8 cellular contexts compared by ENCODE assay signal in the genomic region with DNA sequence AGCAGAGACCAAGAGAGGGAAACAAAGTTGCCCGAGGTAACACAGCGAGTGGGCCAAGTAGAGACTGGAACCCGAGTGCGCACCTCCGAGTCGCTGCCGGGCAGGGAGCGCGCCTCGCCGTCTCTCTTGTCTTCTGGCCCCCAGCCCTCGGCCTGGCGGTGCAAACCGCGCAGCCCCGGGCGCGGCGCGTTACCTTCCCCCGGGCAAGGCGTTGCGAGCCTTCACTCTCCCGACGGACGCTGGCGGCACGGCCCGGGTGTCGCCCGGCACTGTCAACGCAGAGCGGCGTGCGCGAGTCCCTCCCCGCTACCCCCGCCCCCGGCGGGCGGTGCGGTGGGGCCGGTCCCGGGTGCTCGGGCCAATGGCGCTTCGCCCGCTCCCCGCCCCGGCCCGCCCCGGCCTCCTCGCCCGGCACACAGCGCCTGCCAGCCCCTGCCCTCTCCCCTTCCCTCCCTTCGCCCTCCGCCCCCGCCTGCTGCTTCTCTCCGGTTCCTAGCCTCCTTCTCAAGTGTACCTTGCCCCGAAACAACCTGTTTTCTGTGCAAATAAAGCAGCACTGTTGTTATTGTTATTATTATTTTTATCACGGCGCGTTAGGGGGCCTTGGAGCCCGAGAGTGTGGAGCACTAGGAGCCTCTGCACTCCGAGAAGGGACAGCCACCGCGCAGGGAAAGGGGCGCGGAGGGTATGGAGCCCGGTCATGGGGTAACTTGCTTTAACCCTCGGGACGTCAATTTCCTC. TPM values are rescaled to one million over a fixed set of nuclear protein-coding genes. Genes with fewer than 3 reads are reported as not detected.
DNase-seq lines count a peak whose midpoint lies in the region; ATAC-seq and TF ChIP-seq lines count a peak whose summit lies in the region.

SYTL2 (minus strand) TSS at position 271 of the 741 bp plus-strand sequence. CDS start 53,416 bp downstream, outside the sequence.

- WGBS in hepatocyte (ENCODE audit: low lambda C conversion rate, missing lambda C conversion rate): under 1% methylated on average over 47 of the region's 72 CpGs

- H3K4me1 ChIP-seq in ES-I3 (ENCODE audit: insufficient read depth, low read length) (no peaks in the 10 kb centered on the region), Karpas-422 (ENCODE audit: low read length) (peaks cover 30% of the 10 kb centered on the region), hepatocyte (ENCODE audit: insufficient read depth) (no peaks in the 10 kb centered on the region), rectal smooth muscle tissue (ENCODE audit: control insufficient read depth, insufficient read depth, low read length) (peaks cover 2% of the 10 kb centered on the region), uterus (peaks cover 0 to 3% of the 10 kb centered on the region in 2 donors)

- peak within 1 kb of the TSS; percentile 96 for H3K27ac Mint-ChIP-seq in T-helper 17 cell

- H3K4me1 Mint-ChIP-seq in T-helper 17 cell: peaks cover 36% of the 10 kb centered on the region

- H3K36me3 ChIP-seq in ES-I3 (ENCODE audit: insufficient read depth, low read length): no peaks in the 10 kb centered on the region
- H3K36me3 ChIP-seq in Karpas-422 (ENCODE audit: insufficient read depth, low read length): no peaks in the 10 kb centered on the region
- no peaks in the 10 kb centered on the region for H3K36me3 ChIP-seq in hepatocyte (replicated peaks; ENCODE audit: insufficient read depth, low read depth)
- H3K36me3 ChIP-seq in rectal smooth muscle tissue (ENCODE audit: control insufficient read depth, insufficient read depth, low read length): no peaks in the 10 kb centered on the region
- no peaks in the 10 kb centered on the region for H3K36me3 ChIP-seq in uterus

- intact Hi-C loops in uterus (cut with DNase I; ENCODE audit: low total_unique reads): no loop called here

- H3K9ac ChIP-seq in ES-I3 (ENCODE audit: low read depth, low read length): peak within 1 kb of the TSS; percentile 64
- H3K9ac ChIP-seq in Karpas-422 (ENCODE audit: low read length): peak within 1 kb of the TSS; percentile 6
- H3K9ac ChIP-seq in rectal smooth muscle tissue (ENCODE audit: low read length): peak within 1 kb of the TSS; percentile 63

- H3K4me2 ChIP-seq in Karpas-422 (ENCODE audit: low read depth, low read length, poor library complexity, severe bottlenecking) (peak within 1 kb of the TSS; percentile 36), hepatocyte (peak within 1 kb of the TSS; percentile 89)

- H2AFZ ChIP-seq in Karpas-422 (ENCODE audit: low read length) (peak within 1 kb of the TSS; percentile 51; the same call in 1 of the 2 replicates), hepatocyte (peak within 1 kb of the TSS; percentile 94)

- TF ChIP-seq CTCF in hepatocyte (IDR thresholded peaks at IDR 0.05; ENCODE audit: poor library complexity): no peak
- TF ChIP-seq CTCF in uterus (IDR thresholded peaks at IDR 0.05): peak in 2 of 4 experiments; percentile 8 to 14

- peak; percentile 57 to 66 for TF ChIP-seq POLR2A in uterus (IDR thresholded peaks at IDR 0.05)

- DNase-seq in Karpas-422: peak; percentile 65
- peak; percentile 69 to 76 (median 74) for DNase-seq in T-helper 17 cell
- DNase-seq in hepatocyte (ENCODE audit: low spot score): peak; percentile 83
- DNase-seq in uterus: peak; percentile 39 to 65

- peak within 1 kb of the TSS; percentile 93 for H3K4me3 Mint-ChIP-seq in T-helper 17 cell

- H3K27me3 Mint-ChIP-seq in T-helper 17 cell: peaks cover 7% of the 10 kb centered on the region

- H4K20me1 ChIP-seq in Karpas-422 (ENCODE audit: insufficient read depth, low read depth, low read length) (no peaks in the 10 kb centered on the region), hepatocyte (ENCODE audit: insufficient read depth, poor library complexity, severe bottlenecking) (no peaks in the 10 kb centered on the region)

- peak within 1 kb of the TSS; percentile 46; the same call in 1 of the 2 replicates for H3K4me3 ChIP-seq in Karpas-422 (ENCODE audit: low read length)
- peak within 1 kb of the TSS; percentile 39 for H3K4me3 ChIP-seq in hepatocyte
- H3K4me3 ChIP-seq in rectal smooth muscle tissue (ENCODE audit: low read length): peak within 1 kb of the TSS; percentile 86
- peak within 1 kb of the TSS; percentile 58 to 72 for H3K4me3 ChIP-seq in uterus

- H3K27ac ChIP-seq in Karpas-422 (ENCODE audit: low read length) (no peak within 1 kb of the TSS), angular gyrus (ENCODE audit: low read depth, low read length) (peak within 1 kb of the TSS; percentile 62), hepatocyte (peak within 1 kb of the TSS; percentile 54), rectal smooth muscle tissue (ENCODE audit: low read depth, low read length) (no peak within 1 kb of the TSS), uterus (peak within 1 kb of the TSS; percentile 25 to 70)

- H3K9me3 ChIP-seq in ES-I3 (ENCODE audit: control insufficient read depth, insufficient read depth, low read length): no peaks in the 10 kb centered on the region
- H3K9me3 ChIP-seq in Karpas-422 (ENCODE audit: low read length): no peaks in the 10 kb centered on the region
- H3K9me3 ChIP-seq in T-helper 17 cell (ENCODE audit: control insufficient read depth, low read length, poor library complexity, severe bottlenecking): no peaks in the 10 kb centered on the region
- no peaks in the 10 kb centered on the region for H3K9me3 ChIP-seq in hepatocyte (ENCODE audit: low read depth)
- no peaks in the 10 kb centered on the region for H3K9me3 ChIP-seq in uterus

- H3K79me2 ChIP-seq in Karpas-422 (ENCODE audit: low read length) (no peaks in the 10 kb centered on the region), hepatocyte (peaks cover 23% of the 10 kb centered on the region)

- H3K9me2 ChIP-seq in Karpas-422 (replicated peaks; ENCODE audit: insufficient read depth, low read length) (no peaks in the 10 kb centered on the region), hepatocyte (replicated peaks; ENCODE audit: insufficient read depth) (no peaks in the 10 kb centered on the region)

- H3K27me3 ChIP-seq in Karpas-422 (ENCODE audit: low read length) (no peaks in the 10 kb centered on the region), hepatocyte (no peaks in the 10 kb centered on the region), rectal smooth muscle tissue (ENCODE audit: control insufficient read depth, insufficient read depth, low read length) (no peaks in the 10 kb centered on the region), uterus (no peaks in the 10 kb centered on the region)

- H3K36me3 Mint-ChIP-seq in T-helper 17 cell (ENCODE audit: low read depth): peaks cover 4% of the 10 kb centered on the region

- peak; percentile 82 for ATAC-seq in GM21737 (IDR thresholded peaks at IDR 0.05; ENCODE audit: unreplicated experiment)
- ATAC-seq in T-helper 17 cell: peak; percentile 94

RNA-seq across cellular contexts. Expression of gene SYTL2, which starts in this region (rescaled TPM):
- 0.69 and 0.75 TPM in 2 replicates for total RNA-seq in Karpas-422 (2014; rRNA removed; shearing (Covaris generic); ENCODE audit: low replicate concordance)
- total RNA-seq in T-helper 17 cell (10 to 100 TPM; 50.0 to 58.8 TPM), hepatocyte (66.6 and 73.6 TPM in 2 replicates), uterus (10 to 100 TPM; 33.0 to 77.4 (median 39.7) TPM)
- 8.2 and 8.9 TPM in 2 replicates for polyA plus RNA-seq in hepatocyte

Comparison
In these comparisons a context has a peak if more than half of its experiments do, and no peak if none do; other contexts are left out.
1. RNA of gene SYTL2 (total RNA-seq): 66.6 to 73.6 TPM in hepatocyte, 50.0 to 58.8 TPM in T-helper 17 cell and 33.0 to 77.4 TPM in uterus; 0.69 to 0.75 TPM in Karpas-422; every median in the first group is over 10 times any median in the second.
2. Peak in DNase-seq, H3K4me3 ChIP-seq, H3K9ac ChIP-seq and H3K4me2 ChIP-seq in Karpas-422; RNA of the gene not detected or under 1 TPM.
3. H3K9ac ChIP-seq: peak in every context shown above with its lines; median percentile 64 in ES-I3; 63 in rectal smooth muscle tissue; 6 in Karpas-422.
4. H3K27ac ChIP-seq: peak in angular gyrus (single experiment), hepatocyte (single experiment) and uterus (2 of 2); none in Karpas-422 (single experiment) and rectal smooth muscle tissue (single experiment).
5. Peak in every context shown above with its lines, with median percentiles within 50 percentile points of each other: DNase-seq and H3K4me3 ChIP-seq.